20 cellular contexts compared by ENCODE assay signal in the genomic region with DNA sequence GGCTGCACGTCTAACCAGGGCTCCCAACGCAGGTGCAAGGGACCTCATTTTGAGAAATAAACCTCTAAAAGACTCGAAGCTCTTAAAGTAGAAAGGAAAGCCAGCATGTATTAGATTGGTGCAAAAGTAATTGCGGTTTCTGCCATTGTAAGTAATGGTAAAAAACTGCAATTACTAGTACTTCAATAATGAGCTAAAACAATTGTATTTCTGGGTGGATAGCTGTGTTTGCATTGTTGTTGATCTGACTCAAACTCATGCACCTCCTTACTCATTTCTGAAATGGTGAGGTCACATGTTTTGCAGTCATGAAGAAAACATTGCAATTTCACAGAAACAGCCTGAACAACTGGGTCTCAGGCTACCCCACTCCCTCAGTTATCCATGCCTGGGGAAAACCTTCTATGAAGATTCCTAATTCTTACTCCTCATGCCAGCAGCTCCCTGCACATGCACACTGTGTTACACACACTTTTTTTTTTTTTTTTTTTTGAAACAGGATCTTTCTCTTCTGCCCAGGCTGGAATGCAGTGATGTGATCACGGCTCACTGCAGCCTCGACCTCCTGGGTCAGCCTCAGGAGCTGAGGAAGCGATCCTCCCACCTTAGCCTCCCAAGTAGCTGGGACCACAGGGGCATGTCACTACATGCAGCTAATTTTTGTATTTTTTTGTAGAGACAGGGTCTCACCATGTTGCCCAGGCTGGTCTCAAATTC. TPM values are rescaled to one million over a fixed set of nuclear protein-coding genes. Genes with fewer than 3 reads are reported as not detected.
DNase-seq lines count a peak whose midpoint lies in the region; ATAC-seq and TF ChIP-seq lines count a peak whose summit lies in the region.
"Had no signal": no experiment of that assay in that cellular context is flagged by ENCODE, and none has a peak within 500 bp of the region (broad histone marks: within the 10 kb centered on the region; RNA-seq: fewer than 3 reads in every experiment).

No MANE protein-coding gene starts in this region.

- TF ChIP-seq EP300 in SK-N-SH (IDR thresholded peaks at IDR 0.05; ENCODE audit: borderline replicate concordance in 1 of 2, low read depth in 1 of 2, low read length in 1 of 2): no peak

- peak; percentile 72 for ATAC-seq in activated CD8-positive, alpha-beta memory T cell treated with anti-CD3 and anti-CD28 coated beads, Interleukin-2, amount 10 ng/mL, durations not matched to agents 7 days and 5 days
- no peak for ATAC-seq in HG03097 (IDR thresholded peaks at IDR 0.05; ENCODE audit: low FRiP score, unreplicated experiment)
- ATAC-seq: T-helper 17 cell had no signal

- H3K14ac ChIP-seq in trophoblast cell (ENCODE audit: low read length): no peak overlapping the region

- H3K4me1 ChIP-seq in trophoblast cell (ENCODE audit: control insufficient read depth in 1 of 2, insufficient read depth in 2 of 2, low read length in 2 of 2): no peaks in the 10 kb centered on the region
- no peaks in the 10 kb centered on the region for H3K4me1 ChIP-seq in SK-N-SH (ENCODE audit: control insufficient read depth in 1 of 2, insufficient read depth in 2 of 2, low read depth in 1 of 2, low read length in 1 of 2)

- no peaks in the 10 kb centered on the region for H3K9me2 ChIP-seq in SK-N-SH

- no peaks in the 10 kb centered on the region for H3F3A ChIP-seq in SK-N-SH (replicated peaks; ENCODE audit: insufficient read depth)

- H3K36me3 ChIP-seq in trophoblast cell (ENCODE audit: control insufficient read depth in 1 of 2, insufficient read depth in 2 of 2, low read length in 2 of 2) (peaks cover 0 to 10% of the 10 kb centered on the region in 2 experiments), SK-N-SH (replicated peaks in 1 of 2; ENCODE audit: control insufficient read depth in 1 of 2, insufficient read depth in 2 of 2, low read length in 1 of 2) (no peaks in the 10 kb centered on the region)
- H3K36me3 ChIP-seq: neutrophil, thyroid gland had no signal

- no peak overlapping the region for H2BK12ac ChIP-seq in trophoblast cell (ENCODE audit: low read length)

- H4K12ac ChIP-seq in trophoblast cell (ENCODE audit: low read depth, low read length): no peak overlapping the region

- CTCF ChIA-PET in activated CD8-positive, alpha-beta memory T cell treated with anti-CD3 and anti-CD28 coated beads, Interleukin-2, amount 10 ng/mL, durations not matched to agents 7 days and 5 days (lab: Charles Lee): interaction anchor here (0.7 to 2.0 kb wide), 7 partner anchors 10 to 352 kb away, joined by 3 to 9 read pairs (median 4); a partner anchor contains a TSS
- CTCF ChIA-PET in HEK293T (lab: Yijun Ruan, JAX): interaction anchor here (0.7 kb wide), 2 partner anchors 19 to 450 kb away, joined by 4 to 5 read pairs; no protein-coding TSS in a partner anchor
- CTCF ChIA-PET in SK-N-SH (lab: Yijun Ruan, JAX): interaction anchor here (0.9 to 1.4 kb wide), 3 partner anchors 11 to 123 kb away, joined by 3 to 4 read pairs (median 3); no protein-coding TSS in a partner anchor

- no peak for DNase-seq in activated CD8-positive, alpha-beta memory T cell treated with anti-CD3 and anti-CD28 coated beads, Interleukin-2, amount 10 ng/mL, durations not matched to agents 7 days and 5 days
- no peak for DNase-seq in activated CD8-positive, alpha-beta memory T cell treated with anti-CD3 and anti-CD28 coated beads for 24 hours
- no peak for DNase-seq in HEK293T (ENCODE audit: extremely low spot score)
- DNase-seq in dedifferentiated amniotic fluid mesenchymal stem cell (ENCODE audit: extremely low spot score): peak; percentile 28
- peak; percentile 47 to 72 for DNase-seq in trophoblast cell
- no peak for DNase-seq in nucleus accumbens (lab: John Stamatoyannopoulos, UW)
- no peak for DNase-seq in SK-N-SH
- DNase-seq: activated naive CD4-positive, alpha-beta T cell treated with anti-CD3 and anti-CD28 coated beads, Interleukin-2, amount 50 U/mL, for 16 hours; erythroblast; Kasumi-1; mesendoderm; NCI-H187 treated with DMSO at 0.1 percent for 48 hours; NCI-H526 treated with DMSO at 0.1 percent for 48 hours; T-helper 17 cell; thyroid gland had no signal

- no peak overlapping the region for H4K91ac ChIP-seq in trophoblast cell (ENCODE audit: low read depth, low read length)

- no peaks in the 10 kb centered on the region for H4K20me1 ChIP-seq in SK-N-SH (ENCODE audit: insufficient read depth)

- no peaks in the 10 kb centered on the region for H3K36me3 Mint-ChIP-seq in activated CD8-positive, alpha-beta memory T cell treated with anti-CD3 and anti-CD28 coated beads, Interleukin-2, amount 10 ng/mL, durations not matched to agents 7 days and 5 days

- H4K8ac ChIP-seq in trophoblast cell (ENCODE audit: low read depth, low read length): no peak overlapping the region

- H3K4me3 ChIP-seq in trophoblast cell (ENCODE audit: low read depth, low read length) (no peak overlapping the region), SK-N-SH (ENCODE audit: low read depth in 2 of 2, low read length in 1 of 2) (no peak overlapping the region)
- H3K4me3 ChIP-seq: smooth muscle cell, thyroid gland had no signal

- H3K4me3 Mint-ChIP-seq in activated CD8-positive, alpha-beta memory T cell treated with anti-CD3 and anti-CD28 coated beads, Interleukin-2, amount 10 ng/mL, durations not matched to agents 7 days and 5 days: no peak overlapping the region
- H3K4me3 Mint-ChIP-seq: central memory CD8-positive, alpha-beta T cell had no signal

- H3K9ac ChIP-seq in trophoblast cell (ENCODE audit: low read length) (no peak overlapping the region), SK-N-SH (no peak overlapping the region)

- no peak overlapping the region for H3K23ac ChIP-seq in trophoblast cell (ENCODE audit: low read length)

- no peaks in the 10 kb centered on the region for H3K79me2 ChIP-seq in trophoblast cell (ENCODE audit: control insufficient read depth, insufficient read depth, low read length, poor library complexity)
- no peaks in the 10 kb centered on the region for H3K79me2 ChIP-seq in SK-N-SH (ENCODE audit: insufficient read depth)

- H2AK5ac ChIP-seq in trophoblast cell (ENCODE audit: low read length): no peak overlapping the region

- H3K27ac Mint-ChIP-seq in activated CD8-positive, alpha-beta memory T cell treated with anti-CD3 and anti-CD28 coated beads, Interleukin-2, amount 10 ng/mL, durations not matched to agents 7 days and 5 days: peak overlapping the region; percentile 56
- H3K27ac Mint-ChIP-seq: T-helper 17 cell had no signal

- peaks cover 2% of the 10 kb centered on the region for H3K9me3 ChIP-seq in trophoblast cell (ENCODE audit: insufficient read depth, low read depth, low read length)
- H3K9me3 ChIP-seq in SK-N-SH: no peaks in the 10 kb centered on the region
- H3K9me3 ChIP-seq: neutrophil, thyroid gland had no signal

- no peak overlapping the region for H3K18ac ChIP-seq in trophoblast cell (ENCODE audit: low read length)

- no peaks in the 10 kb centered on the region for H3K27me3 Mint-ChIP-seq in activated CD8-positive, alpha-beta memory T cell treated with anti-CD3 and anti-CD28 coated beads, Interleukin-2, amount 10 ng/mL, durations not matched to agents 7 days and 5 days
- H3K27me3 Mint-ChIP-seq: central memory CD8-positive, alpha-beta T cell had no signal

- no CpG with 5 or more reads among the region's 7 CpGs for whole genome bisulfite sequencing in trophoblast cell (ENCODE audit: extremely low coverage, insufficient coverage, insufficient read length)
- 73% methylated on average over 7 of the region's 7 CpGs for WGBS in SK-N-SH (ENCODE audit: low lambda C conversion rate)

- H3K4me1 Mint-ChIP-seq in activated CD8-positive, alpha-beta memory T cell treated with anti-CD3 and anti-CD28 coated beads, Interleukin-2, amount 10 ng/mL, durations not matched to agents 7 days and 5 days: peaks cover 13% of the 10 kb centered on the region
- H3K4me1 Mint-ChIP-seq: central memory CD8-positive, alpha-beta T cell had no signal

- POLR2A ChIA-PET in HEK293T (lab: Yijun Ruan, JAX) (interaction anchor here (0.6 kb wide), 1 partner anchor 11 kb away, joined by 3 read pairs; no protein-coding TSS in a partner anchor), SK-N-SH (lab: Yijun Ruan, JAX) (interaction anchor here (0.6 kb wide), 1 partner anchor 111 kb away, joined by 3 read pairs; no protein-coding TSS in a partner anchor)

- no peak overlapping the region for H3K4ac ChIP-seq in trophoblast cell (ENCODE audit: low read depth, low read length)

- H3K27ac ChIP-seq in trophoblast cell (ENCODE audit: low read depth, low read length): no peak overlapping the region
- no peak overlapping the region for H3K27ac ChIP-seq in SK-N-SH (ENCODE audit: low read depth in 2 of 2, low read length in 1 of 2)
- H3K27ac ChIP-seq: neutrophil, RWPE1, thyroid gland had no signal

- no peak overlapping the region for H2AFZ ChIP-seq in trophoblast cell (ENCODE audit: insufficient read depth, low read length, poor library complexity)
- no peak overlapping the region for H2AFZ ChIP-seq in SK-N-SH (ENCODE audit: low read depth)

- no peaks in the 10 kb centered on the region for H3K9me3 Mint-ChIP-seq in activated CD8-positive, alpha-beta memory T cell treated with anti-CD3 and anti-CD28 coated beads, Interleukin-2, amount 10 ng/mL, durations not matched to agents 7 days and 5 days (ENCODE audit: low read depth)
- H3K9me3 Mint-ChIP-seq: central memory CD8-positive, alpha-beta T cell had no signal

- no peak overlapping the region for H2BK120ac ChIP-seq in trophoblast cell (ENCODE audit: insufficient read depth, low read length, poor library complexity)

- H3K27me3 ChIP-seq in trophoblast cell (ENCODE audit: insufficient read depth, low read length) (no peaks in the 10 kb centered on the region), SK-N-SH (ENCODE audit: insufficient read depth) (no peaks in the 10 kb centered on the region)
- H3K27me3 ChIP-seq: neutrophil, thyroid gland had no signal

- H3K79me1 ChIP-seq in trophoblast cell (ENCODE audit: low read length): no peaks in the 10 kb centered on the region

- no peak for TF ChIP-seq RAD21 in SK-N-SH (IDR thresholded peaks at IDR 0.05; ENCODE audit: low read length)

- H3K4me2 ChIP-seq in trophoblast cell (ENCODE audit: low read length) (no peak overlapping the region), SK-N-SH (no peak overlapping the region)
- H3K4me2 ChIP-seq: smooth muscle cell had no signal

- H2BK5ac ChIP-seq in trophoblast cell (ENCODE audit: low read depth, low read length, poor library complexity): no peak overlapping the region

- no peak for TF ChIP-seq CTCF in SK-N-SH (IDR thresholded peaks at IDR 0.05)

RNA-seq across cellular contexts. Expression of a gene that starts 24.6 kb away (rescaled TPM):
- total RNA-seq in activated CD8-positive, alpha-beta memory T cell treated with anti-CD3 and anti-CD28 coated beads, Interleukin-2, amount 10 ng/mL, durations not matched to agents 7 days and 5 days: 1 to 10 TPM; 3.8 to 3.9 TPM
- 3.1 and 3.8 TPM in 2 replicates for polyA plus RNA-seq in trophoblast cell (2013)
- 3.4 and 5.0 TPM in 2 replicates for polyA plus RNA-seq in SK-N-SH (2012; rRNA removed)
- 0.82 and 1.6 TPM in 2 replicates for polyA plus RNA-seq in SK-N-SH (2012; cell fraction: cytosol; rRNA removed)
- 24.9 and 31.4 TPM in 2 replicates for polyA plus RNA-seq in SK-N-SH (2012; cell fraction: nucleus; rRNA removed)

RNA-seq across cellular contexts. Expression of a gene that starts 29.5 kb away (rescaled TPM):
- not detected for total RNA-seq in activated CD8-positive, alpha-beta memory T cell treated with anti-CD3 and anti-CD28 coated beads, Interleukin-2, amount 10 ng/mL, durations not matched to agents 7 days and 5 days
- 0.10 TPM in 1 of 2 replicates, not detected in the other for polyA plus RNA-seq in trophoblast cell (2013)
- 0.23 TPM in 1 of 2 replicates, not detected in the other for polyA plus RNA-seq in SK-N-SH (2012; rRNA removed)
- polyA plus RNA-seq in SK-N-SH (2012; cell fraction: cytosol; rRNA removed): 0.01 TPM in 1 of 2 replicates, not detected in the other
- 0.07 and 0.13 TPM in 2 replicates for polyA plus RNA-seq in SK-N-SH (2012; cell fraction: nucleus; rRNA removed)
- total RNA-seq: smooth muscle cell, T-helper 17 cell had no signal

RNA-seq across cellular contexts. Expression of a gene that starts 48.4 kb away (rescaled TPM):
- total RNA-seq in activated CD8-positive, alpha-beta memory T cell treated with anti-CD3 and anti-CD28 coated beads, Interleukin-2, amount 10 ng/mL, durations not matched to agents 7 days and 5 days: not detected
- polyA plus RNA-seq in trophoblast cell (2013): not detected in 2 replicates
- not detected in 2 replicates for polyA plus RNA-seq in SK-N-SH (2012; rRNA removed)
- polyA plus RNA-seq in SK-N-SH (2012; cell fraction: cytosol; rRNA removed): not detected in 2 replicates
- polyA plus RNA-seq in SK-N-SH (2012; cell fraction: nucleus; rRNA removed): 0.13 TPM in 1 of 2 replicates, not detected in the other
- total RNA-seq: smooth muscle cell, T-helper 17 cell had no signal
- polyA plus RNA-seq: smooth muscle cell had no signal

Comparison
In these comparisons a context has a peak if more than half of its experiments do, and no peak if none do; other contexts are left out.
1. DNase-seq: peak in dedifferentiated amniotic fluid mesenchymal stem cell (single experiment) and trophoblast cell (2 of 2); none in activated CD8-positive, alpha-beta memory T cell treated with anti-CD3 and anti-CD28 coated beads, Interleukin-2, amount 10 ng/mL, durations not matched to agents 7 days and 5 days (single experiment), activated CD8-positive, alpha-beta memory T cell treated with anti-CD3 and anti-CD28 coated beads for 24 hours (single experiment), HEK293T (single experiment), nucleus accumbens (0 of 56) and SK-N-SH (single experiment).